8 cellular contexts compared by ENCODE assay signal in the genomic region with DNA sequence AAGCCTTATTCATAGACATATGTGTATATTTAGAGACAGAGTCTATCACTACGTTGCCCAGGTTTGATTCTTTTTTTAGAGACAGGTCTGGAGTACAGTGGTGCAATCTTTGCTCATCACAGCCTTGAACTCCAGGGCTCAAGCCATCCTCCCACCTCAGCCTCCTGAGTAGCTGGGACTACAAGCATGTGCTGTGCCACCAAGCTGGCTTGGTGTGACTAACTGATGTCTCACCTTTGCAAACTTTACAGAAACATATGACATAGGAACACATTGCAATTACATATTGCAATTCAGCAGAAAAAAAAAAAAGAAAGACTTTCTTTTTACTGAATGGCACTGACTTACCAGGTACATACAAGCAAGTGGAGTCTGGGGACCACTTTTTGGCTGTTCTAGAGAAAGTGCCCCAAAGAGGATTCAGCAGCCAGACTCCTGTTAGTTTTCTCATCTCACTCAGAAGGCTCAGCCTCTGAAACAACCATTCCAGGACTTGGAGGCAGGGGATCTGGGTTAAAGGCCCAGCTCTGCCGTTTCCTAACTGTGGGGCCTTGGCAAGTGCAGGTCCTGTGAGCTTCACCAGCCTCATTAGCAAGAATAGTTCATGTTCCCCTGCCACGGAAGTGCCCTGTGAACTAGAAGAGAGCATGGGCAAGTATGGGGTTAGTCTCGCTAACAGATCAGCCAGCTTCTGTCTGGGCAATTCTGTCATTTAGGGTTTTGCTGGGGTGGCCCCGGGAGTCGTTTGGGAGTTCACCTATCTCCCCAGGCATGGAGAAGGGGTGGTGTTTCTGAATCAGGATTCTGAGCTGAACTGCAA. TPM values are rescaled to one million over a fixed set of nuclear protein-coding genes. Genes with fewer than 3 reads are reported as not detected.
DNase-seq lines count a peak whose midpoint lies in the region; ATAC-seq and TF ChIP-seq lines count a peak whose summit lies in the region.

No MANE protein-coding gene starts in this region.

- peak overlapping the region; percentile 67 for H3K4me3 Mint-ChIP-seq in T-helper 2 cell treated with Interferon-gamma antibody and Interleukin-4, amounts not matched to agents 5 μg/mL and 100 μg/mL, for 36 hours
- peak overlapping the region; percentile 30 for H3K4me3 Mint-ChIP-seq in activated naive CD4-positive, alpha-beta T cell treated with anti-CD3 and anti-CD28 coated beads, Interleukin-2, amount 10 ng/mL, durations not matched to agents 7 days and 5 days

- CTCF ChIA-PET in activated naive CD4-positive, alpha-beta T cell treated with anti-CD3 and anti-CD28 coated beads, Interleukin-2, amount 10 ng/mL, durations not matched to agents 7 days and 5 days (lab: Charles Lee): interaction anchor here (0.7 to 2.1 kb wide), 19 partner anchors 7 to 518 kb away, joined by 3 to 14 read pairs (median 4); partner anchors contain the start of genes NDUFA6 and POLDIP3

- no peaks in the 10 kb centered on the region for H3K36me3 Mint-ChIP-seq in T-helper 2 cell treated with Interferon-gamma antibody and Interleukin-4, amounts not matched to agents 5 μg/mL and 100 μg/mL, for 36 hours (ENCODE audit: low read depth)
- no peaks in the 10 kb centered on the region for H3K36me3 Mint-ChIP-seq in activated naive CD4-positive, alpha-beta T cell treated with anti-CD3 and anti-CD28 coated beads, Interleukin-2, amount 10 ng/mL, durations not matched to agents 7 days and 5 days

- H3K9me3 ChIP-seq in thoracic aorta: no peaks in the 10 kb centered on the region
- H3K9me3 ChIP-seq in MG63: no peaks in the 10 kb centered on the region

- peak overlapping the region; percentile 78 to 83 for H3K27ac ChIP-seq in thoracic aorta

- H3K27me3 ChIP-seq in thoracic aorta (replicated peaks; ENCODE audit: insufficient read depth) (no peaks in the 10 kb centered on the region), MG63 (0 out of 2 replicates have a peak, but pooled peaks cover 2% of the 10 kb centered on the region)

- no peaks in the 10 kb centered on the region for H3K9me3 Mint-ChIP-seq in T-helper 2 cell treated with Interferon-gamma antibody and Interleukin-4, amounts not matched to agents 5 μg/mL and 100 μg/mL, for 36 hours
- H3K9me3 Mint-ChIP-seq in activated naive CD4-positive, alpha-beta T cell treated with anti-CD3 and anti-CD28 coated beads, Interleukin-2, amount 10 ng/mL, durations not matched to agents 7 days and 5 days: no peaks in the 10 kb centered on the region

- ATAC-seq in thoracic aorta (ENCODE audit: insufficient number of reproducible peaks, low FRiP score, low read depth): no peak

- H3K4me3 ChIP-seq in thoracic aorta (peak overlapping the region; percentile 73), MG63 (no peak overlapping the region)

- H3K27me3 Mint-ChIP-seq in T-helper 2 cell treated with Interferon-gamma antibody and Interleukin-4, amounts not matched to agents 5 μg/mL and 100 μg/mL, for 36 hours (ENCODE audit: low read depth): no peaks in the 10 kb centered on the region
- peaks cover 38% of the 10 kb centered on the region for H3K27me3 Mint-ChIP-seq in activated naive CD4-positive, alpha-beta T cell treated with anti-CD3 and anti-CD28 coated beads, Interleukin-2, amount 10 ng/mL, durations not matched to agents 7 days and 5 days

- peaks cover 27% of the 10 kb centered on the region for H3K4me1 Mint-ChIP-seq in T-helper 2 cell treated with Interferon-gamma antibody and Interleukin-4, amounts not matched to agents 5 μg/mL and 100 μg/mL, for 36 hours (ENCODE audit: low read depth)
- H3K4me1 Mint-ChIP-seq in activated naive CD4-positive, alpha-beta T cell treated with anti-CD3 and anti-CD28 coated beads, Interleukin-2, amount 10 ng/mL, durations not matched to agents 7 days and 5 days: peaks cover 35% of the 10 kb centered on the region

- H3K36me3 ChIP-seq in thoracic aorta (no peaks in the 10 kb centered on the region), MG63 (no peaks in the 10 kb centered on the region)

- DNase-seq in T-helper 2 cell treated with Interferon-gamma antibody and Interleukin-4, amounts not matched to agents 5 μg/mL and 100 μg/mL, for 36 hours (ENCODE audit: low spot score): no peak
- DNase-seq in T-helper 2 cell (no peak), kidney tubule cell (ENCODE audit: low spot score) (peak; percentile 43), thoracic aorta (ENCODE audit: low spot score) (no peak), NCI-H774 (lab: John Stamatoyannopoulos, UW) (no peak), KG1 (lab: John Stamatoyannopoulos, UW) (no peak), MG63 (no peak)
- DNase-seq in activated naive CD4-positive, alpha-beta T cell treated with anti-CD3 and anti-CD28 coated beads, Interleukin-2, amount 10 ng/mL, durations not matched to agents 7 days and 5 days: no peak

- TF ChIP-seq CTCF in thoracic aorta (IDR thresholded peaks at IDR 0.05): no peak

- peak overlapping the region; percentile 73 for H3K27ac Mint-ChIP-seq in T-helper 2 cell treated with Interferon-gamma antibody and Interleukin-4, amounts not matched to agents 5 μg/mL and 100 μg/mL, for 36 hours
- H3K27ac Mint-ChIP-seq in activated naive CD4-positive, alpha-beta T cell treated with anti-CD3 and anti-CD28 coated beads, Interleukin-2, amount 10 ng/mL, durations not matched to agents 7 days and 5 days: peak overlapping the region; percentile 67

- H3K4me1 ChIP-seq in thoracic aorta (ENCODE audit: control insufficient read depth in 1 of 2, low read depth in 2 of 2): peaks cover 12 to 38% of the 10 kb centered on the region in 2 donors

RNA-seq across cellular contexts. Expression of gene NFAM1, which starts 11.2 kb away (rescaled TPM):
- 1 to 10 TPM; 4.1 to 4.4 TPM for total RNA-seq in thoracic aorta
- not detected in 2 replicates for total RNA-seq in MG63 (2014; rRNA removed; shearing (Covaris generic); ENCODE audit: low replicate concordance)
